2 cellular contexts compared by ENCODE assay signal in genomic region chr4:112523764-112524505, GRCh38.
TF ChIP-seq lines count a peak whose summit lies in the region.

No MANE protein-coding gene starts in this region.

TF ChIP-seq in HEK293, 187 proteins besides CTCF, POLR2A, EP300 and RAD21 (continued from another document and continues in another):
- TF ChIP-seq ZBTB10 (tag by site-specific recombination; IDR thresholded peaks at IDR 0.05), result peak; percentile 27; the same call in 1 of the 2 replicates
- no peak for TF ChIP-seq ZSCAN5A (tag by site-specific recombination; IDR thresholded peaks at IDR 0.05)
- no peak for TF ChIP-seq ZNF514 (tag by site-specific recombination; IDR thresholded peaks at IDR 0.05)
- no peak for TF ChIP-seq ZNF529 (tag by site-specific recombination; IDR thresholded peaks at IDR 0.05; ENCODE audit: insufficient replicate concordance)
- 0 out of 2 replicates have a peak, but pooled peaks have one; percentile 13 for TF ChIP-seq ZFHX2 (tag by site-specific recombination; conservative IDR thresholded peaks at IDR 0.05)
- TF ChIP-seq ZNF654 (tag by site-specific recombination; IDR thresholded peaks at IDR 0.05; ENCODE audit: low read depth), result peak; percentile 61
- TF ChIP-seq KLF9 (tag by site-specific recombination; IDR thresholded peaks at IDR 0.05; ENCODE audit: low read depth), result no peak
- peak; percentile 40; the same call in 1 of the 2 replicates for TF ChIP-seq SCRT2 (tag by site-specific recombination; IDR thresholded peaks at IDR 0.05)
- no peak for TF ChIP-seq ZNF433 (tag by site-specific recombination; IDR thresholded peaks at IDR 0.05; ENCODE audit: low read depth)
- 0 out of 2 replicates have a peak, but pooled peaks have one; percentile 27 for TF ChIP-seq KLF16 (tag by site-specific recombination; IDR thresholded peaks at IDR 0.05)
- TF ChIP-seq ZNF645 (tag by site-specific recombination; IDR thresholded peaks at IDR 0.05), result no peak
- TF ChIP-seq ZNF2 (tag by site-specific recombination; IDR thresholded peaks at IDR 0.05), result peak; percentile 65
- TF ChIP-seq PATZ1 (tag by site-specific recombination; IDR thresholded peaks at IDR 0.05), result peak; percentile 42; the same call in 1 of the 2 replicates
- peak; percentile 72 for TF ChIP-seq GLIS2 (tag by site-specific recombination; IDR thresholded peaks at IDR 0.05)
- 0 out of 2 replicates have a peak, but pooled peaks have one; percentile 22 for TF ChIP-seq ZNF692 (tag by site-specific recombination; IDR thresholded peaks at IDR 0.05)
- TF ChIP-seq ZNF501 (tag by site-specific recombination; IDR thresholded peaks at IDR 0.05), result peak; percentile 42; the same call in 1 of the 2 replicates
- TF ChIP-seq ZFP37 (tag by site-specific recombination; IDR thresholded peaks at IDR 0.05), result 0 out of 2 replicates have a peak, but pooled peaks have one; percentile 44
- no peak for TF ChIP-seq ZNF426 (tag by site-specific recombination; IDR thresholded peaks at IDR 0.05)
- no peak for TF ChIP-seq HOXD13 (CRISPR knock-in tag; IDR thresholded peaks at IDR 0.05; ENCODE audit: borderline replicate concordance)
- peak; percentile 59; the same call in 1 of the 2 replicates for TF ChIP-seq ZSCAN30 (tag by site-specific recombination; IDR thresholded peaks at IDR 0.05)
- TF ChIP-seq GLI2 (tag by site-specific recombination; IDR thresholded peaks at IDR 0.05; ENCODE audit: borderline replicate concordance, low read depth), result no peak
- no peak for TF ChIP-seq SALL2 (tag by site-specific recombination; IDR thresholded peaks at IDR 0.05; ENCODE audit: borderline replicate concordance)

TF ChIP-seq in HepG2, 621 proteins besides CTCF, POLR2A, EP300 and RAD21 (continued from another document and continues in another):
- TF ChIP-seq ZNF318 (CRISPR knock-in tag; IDR thresholded peaks at IDR 0.05) (no peak), SNAPC5 (CRISPR knock-in tag; IDR thresholded peaks at IDR 0.05; ENCODE audit: borderline replicate concordance) (0 out of 2 replicates have a peak, but pooled peaks have one; percentile 22), ZNF501 (CRISPR knock-in tag; IDR thresholded peaks at IDR 0.05) (peak; percentile 74; the same call in 1 of the 2 replicates), DRAP1 (CRISPR knock-in tag; IDR thresholded peaks at IDR 0.05) (peak; percentile 34; the same call in 1 of the 2 replicates), NCOA5 (CRISPR knock-in tag; IDR thresholded peaks at IDR 0.05) (no peak), ZNF710 (CRISPR knock-in tag; IDR thresholded peaks at IDR 0.05; ENCODE audit: borderline replicate concordance) (no peak), U2AF2 (IDR thresholded peaks at IDR 0.05; ENCODE audit: low read depth, low read length) (no peak), YY1 (IDR thresholded peaks at IDR 0.05; ENCODE audit: insufficient read depth, insufficient replicate concordance, low read depth, low read length) (peak; percentile 58), RXRB (CRISPR knock-in tag; IDR thresholded peaks at IDR 0.05; ENCODE audit: borderline replicate concordance) (0 out of 2 replicates have a peak, but pooled peaks have one; percentile 13), CBX2 (IDR thresholded peaks at IDR 0.05; ENCODE audit: low read depth, low read length) (no peak), CBX2 (CRISPR knock-in tag; IDR thresholded peaks at IDR 0.05; ENCODE audit: low read depth) (0 out of 2 replicates have a peak, but pooled peaks have one; percentile 60), SYNCRIP (IDR thresholded peaks at IDR 0.05; ENCODE audit: insufficient read depth, low read depth, low read length) (no peak), ZNF605 (CRISPR knock-in tag; IDR thresholded peaks at IDR 0.05) (0 out of 2 replicates have a peak, but pooled peaks have one; percentile 31), TFDP2 (CRISPR knock-in tag; IDR thresholded peaks at IDR 0.05) (peak; percentile 59; the same call in 1 of the 2 replicates), KDM5B (CRISPR knock-in tag; IDR thresholded peaks at IDR 0.05; ENCODE audit: borderline replicate concordance) (peak; percentile 54; the same call in 1 of the 2 replicates), SKIL (CRISPR knock-in tag; IDR thresholded peaks at IDR 0.05; ENCODE audit: borderline replicate concordance) (no peak), ETV5 (CRISPR knock-in tag; IDR thresholded peaks at IDR 0.05; ENCODE audit: borderline replicate concordance) (peak; percentile 45; the same call in 1 of the 2 replicates), ZNF607 (CRISPR knock-in tag; IDR thresholded peaks at IDR 0.05; ENCODE audit: borderline replicate concordance) (0 out of 2 replicates have a peak, but pooled peaks have one; percentile 30), ZNF850 (CRISPR knock-in tag; conservative IDR thresholded peaks at IDR 0.05) (no peak), IRF2 (CRISPR knock-in tag; IDR thresholded peaks at IDR 0.05) (0 out of 2 replicates have a peak, but pooled peaks have one; percentile 54), THRA (CRISPR knock-in tag; IDR thresholded peaks at IDR 0.05; ENCODE audit: borderline replicate concordance) (0 out of 2 replicates have a peak, but pooled peaks have one; percentile 12), ZMYM3 (CRISPR knock-in tag; IDR thresholded peaks at IDR 0.05) (0 out of 2 replicates have a peak, but pooled peaks have one; percentile 31), EED (CRISPR knock-in tag; IDR thresholded peaks at IDR 0.05) (no peak), ZNF512B (CRISPR knock-in tag; IDR thresholded peaks at IDR 0.05; ENCODE audit: borderline replicate concordance) (no peak), ZBTB7B (CRISPR knock-in tag; IDR thresholded peaks at IDR 0.05) (peak; percentile 88)
